ENCODE assay signal across 26 cellular contexts in genomic region chr9:136979769-136980587, GRCh38. TPM values are rescaled to one million over a fixed set of nuclear protein-coding genes. Genes with fewer than 3 reads are reported as not detected.
DNase-seq lines count a peak whose midpoint lies in the region; ATAC-seq lines count a peak whose summit lies in the region.
"Had no signal": no experiment of that assay in that cellular context is flagged by ENCODE, and none has a peak within 500 bp of the region (broad histone marks: within the 10 kb centered on the region; RNA-seq: fewer than 3 reads in every experiment).

No MANE protein-coding gene starts in this region.

- peak overlapping the region; percentile 85 for H3K23ac ChIP-seq in neuronal stem cell (ENCODE audit: low read depth, low read length, poor library complexity)

- WGBS in neuronal stem cell (ENCODE audit: extremely low coverage in 2 of 2, insufficient read length in 2 of 2, insufficient replicate concordance in 1 of 2), 2 donors, result no CpG with 5 or more reads among the region's 26 CpGs

- no peak overlapping the region for H3K4me3 ChIP-seq in neuronal stem cell (ENCODE audit: low read length in 2 of 2)
- H3K4me3 ChIP-seq: ascending aorta, Peyer's patch, thyroid gland had no signal

- peak overlapping the region; percentile 52 for H3K27ac ChIP-seq in caudate nucleus (ENCODE audit: low read depth, low read length)
- H3K27ac ChIP-seq in neuronal stem cell (replicated peaks; ENCODE audit: low read length), result no peak overlapping the region
- H3K27ac ChIP-seq: ascending aorta, neutrophil, Peyer's patch, thyroid gland had no signal

- no peak overlapping the region for H3K14ac ChIP-seq in neuronal stem cell (ENCODE audit: low read length)

- no peak overlapping the region for H3K9ac ChIP-seq in neuronal stem cell (ENCODE audit: low read depth, low read length, poor library complexity)
- H3K9ac ChIP-seq: SK-N-SH had no signal

- H3K9me3 ChIP-seq in neuronal stem cell (replicated peaks in 1 of 2; ENCODE audit: control insufficient read depth in 2 of 2, insufficient read depth in 1 of 2, low read depth in 1 of 2, low read length in 2 of 2), result no peaks in the 10 kb centered on the region
- H3K9me3 ChIP-seq: ascending aorta, neutrophil, Peyer's patch, SK-N-SH, thyroid gland had no signal

- no peak for ATAC-seq in HG03432 (IDR thresholded peaks at IDR 0.05; ENCODE audit: unreplicated experiment)
- ATAC-seq: activated naive CD4-positive, alpha-beta T cell treated with anti-CD3 and anti-CD28 coated beads, Interleukin-2, amount 50 U/mL, for 72 hours; activated T-helper 17 cell treated with anti-CD3 and anti-CD28 coated beads, Interleukin-2, amount 50 U/mL, for 72 hours; GM23338; stimulated activated memory B cell treated with anti-CD40 and anti-IgM and Interleukin-4, amounts not matched to agents 10 μg/mL and 1 μg/mL and 100 μg/mL, for 72 hours had no signal

- no peaks in the 10 kb centered on the region for H3K36me3 ChIP-seq in neuronal stem cell (replicated peaks in 1 of 2; ENCODE audit: control insufficient read depth in 2 of 2, insufficient read depth in 2 of 2, low read length in 2 of 2)
- H3K36me3 ChIP-seq: ascending aorta, neutrophil, Peyer's patch, thyroid gland had no signal

- H3K79me1 ChIP-seq in neuronal stem cell (ENCODE audit: low read depth, low read length), result no peaks in the 10 kb centered on the region

- peak overlapping the region; percentile 70 for H3K18ac ChIP-seq in neuronal stem cell (ENCODE audit: low read length)

- peaks cover 2 to 80% (median 30%) of the 10 kb centered on the region in 3 experiments for H3K27me3 ChIP-seq in neuronal stem cell (ENCODE audit: control insufficient read depth in 3 of 3, insufficient read depth in 3 of 3, low read depth in 1 of 3, low read length in 3 of 3)
- H3K27me3 ChIP-seq: thyroid gland had no signal

- H2AFZ ChIP-seq in neuronal stem cell (ENCODE audit: low read length), result no peak overlapping the region
- H2AFZ ChIP-seq: GM23338 had no signal

- H4K91ac ChIP-seq in neuronal stem cell (ENCODE audit: low read depth, low read length, poor library complexity), result no peak overlapping the region

- no peak overlapping the region for H3K4me2 ChIP-seq in neuronal stem cell (ENCODE audit: insufficient read depth, low read length, poor library complexity, severe bottlenecking)
- H3K4me2 ChIP-seq: GM23338, SK-N-SH had no signal

- DNase-seq in HUDEP-2 (lab: John Stamatoyannopoulos, UW; ENCODE audit: unreplicated experiment in 76 of 76) (peak in 50 of 76 experiments; percentile 13 to 75 (median 36)), caudate nucleus (lab: John Stamatoyannopoulos, UW) (peak in 1 of 61 donors; percentile 18), neuronal stem cell (ENCODE audit: low spot score) (no peak), dermis blood vessel endothelial cell (no peak)
- DNase-seq in effector CD8-positive, alpha-beta T cell (lab: John Stamatoyannopoulos, UW), result no peak
- DNase-seq: CD4-positive, alpha-beta T cell; erythroblast; foreskin fibroblast; NCI-H1092 treated with DMSO at 0.1 percent for 48 hours; NCI-H2029 treated with DMSO at 0.1 percent for 48 hours; NCI-H446 treated with DMSO at 0.1 percent for 48 hours; Peyer's patch; SK-N-SH; small intestine; stimulated activated CD4-positive, alpha-beta T cell treated with anti-CD3 and anti-CD28 coated beads, Interleukin-2, amount 100 ng/mL, for 24 hours; T-helper 2 cell; thyroid gland had no signal

- H4K8ac ChIP-seq in neuronal stem cell (ENCODE audit: low read depth, low read length), result no peak overlapping the region

- H2BK5ac ChIP-seq in neuronal stem cell (ENCODE audit: low read length), result peak overlapping the region; percentile 75

- peak overlapping the region; percentile 81 for H2BK15ac ChIP-seq in neuronal stem cell (ENCODE audit: low read length)

- H2AK5ac ChIP-seq in neuronal stem cell (ENCODE audit: low read depth, low read length), result peak overlapping the region; percentile 84

- peak overlapping the region; percentile 17 for H2BK120ac ChIP-seq in neuronal stem cell (ENCODE audit: low read depth, low read length)

- H3K4me1 ChIP-seq in neuronal stem cell (ENCODE audit: control insufficient read depth in 2 of 2, insufficient read depth in 1 of 2, low read depth in 1 of 2, low read length in 2 of 2), result peaks cover 0 to 10% of the 10 kb centered on the region in 2 donors

- peak overlapping the region; percentile 58 for H2BK12ac ChIP-seq in neuronal stem cell (ENCODE audit: low read length)

- H3K4ac ChIP-seq in neuronal stem cell (ENCODE audit: low read length), result peak overlapping the region; percentile 67

RNA-seq across cellular contexts. Expression of gene PTGDS, which starts 2.7 kb away (rescaled TPM):
- 0.33 TPM for polyA plus RNA-seq in neuronal stem cell (2013, experiment 1 of 2)
- 0.42 TPM for polyA plus RNA-seq in neuronal stem cell (2013, experiment 2 of 2)
- 0.17 and 0.60 TPM in 2 replicates for total RNA-seq in dermis blood vessel endothelial cell
- total RNA-seq: activated naive CD4-positive, alpha-beta T cell treated with anti-CD3 and anti-CD28 coated beads, Interleukin-2, amount 50 U/mL, for 72 hours; pulmonary artery endothelial cell had no signal
- polyA plus RNA-seq: SK-N-SH had no signal

RNA-seq across cellular contexts. Expression of gene LCNL1, which starts 2.8 kb away (rescaled TPM):
- 0.07 TPM for polyA plus RNA-seq in neuronal stem cell (2013, experiment 1 of 2)
- polyA plus RNA-seq in neuronal stem cell (2013, experiment 2 of 2), result 0.07 TPM
- total RNA-seq in dermis blood vessel endothelial cell, result not detected in 2 replicates
- total RNA-seq: activated naive CD4-positive, alpha-beta T cell treated with anti-CD3 and anti-CD28 coated beads, Interleukin-2, amount 50 U/mL, for 72 hours; ascending aorta; GM23338; lung microvascular endothelial cell; pulmonary artery endothelial cell had no signal
- polyA plus RNA-seq: SK-N-SH had no signal

RNA-seq across cellular contexts. Expression of gene PAXX, which starts 12.2 kb away (rescaled TPM):
- polyA plus RNA-seq in neuronal stem cell (2013, experiment 1 of 2), result 57.4 TPM
- polyA plus RNA-seq in neuronal stem cell (2013, experiment 2 of 2), result 58.1 TPM
- total RNA-seq in dermis blood vessel endothelial cell, result 13.5 and 17.9 TPM in 2 replicates

RNA-seq across cellular contexts. Expression of gene CLIC3, which starts 16.4 kb away (rescaled TPM):
- polyA plus RNA-seq in neuronal stem cell (2013, experiment 1 of 2), result not detected
- polyA plus RNA-seq in neuronal stem cell (2013, experiment 2 of 2), result not detected
- total RNA-seq in dermis blood vessel endothelial cell, result 0.09 TPM in 1 of 2 replicates, not detected in the other
- total RNA-seq: activated naive CD4-positive, alpha-beta T cell treated with anti-CD3 and anti-CD28 coated beads, Interleukin-2, amount 50 U/mL, for 72 hours; lung microvascular endothelial cell had no signal

RNA-seq across cellular contexts. Expression of gene LCN12, which starts 27.9 kb away (rescaled TPM):
- polyA plus RNA-seq in neuronal stem cell (2013, experiment 1 of 2), result 0.07 TPM
- 0.12 TPM for polyA plus RNA-seq in neuronal stem cell (2013, experiment 2 of 2)
- not detected in 2 replicates for total RNA-seq in dermis blood vessel endothelial cell
- total RNA-seq: ascending aorta, lung microvascular endothelial cell, pulmonary artery endothelial cell had no signal

Comparison
In these comparisons a context has a peak if more than half of its experiments do, and no peak if none do; other contexts are left out.
1. DNase-seq: peak in HUDEP-2 (50 of 76); none in neuronal stem cell (single experiment), dermis blood vessel endothelial cell (single experiment) and effector CD8-positive, alpha-beta T cell (single experiment).